ENCODE assay signal across 1 cellular context in the genomic region with DNA sequence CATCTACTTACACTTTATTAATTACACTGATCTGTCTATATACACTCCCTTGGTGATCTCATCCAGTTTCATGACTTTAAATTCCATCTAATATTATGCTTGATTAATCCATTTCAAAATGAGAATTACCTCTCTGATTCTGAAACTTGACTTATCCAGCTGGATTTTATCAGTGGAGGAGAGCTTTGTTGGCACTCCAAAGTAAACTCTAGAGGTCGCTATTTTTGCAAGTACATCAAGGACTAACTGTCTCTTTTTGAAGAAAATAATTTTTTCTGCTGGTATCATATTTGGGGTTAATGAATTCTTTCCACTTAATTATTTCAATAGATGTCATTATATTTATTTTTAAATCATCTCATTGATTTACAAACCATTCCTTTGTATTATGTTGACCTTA.
TF ChIP-seq lines count a peak whose summit lies in the region.

No MANE protein-coding gene starts in this region.

TF ChIP-seq in IMR-90, 13 proteins besides CTCF, POLR2A, EP300 and RAD21 (continued from another document):
- TF ChIP-seq, protein P1, sequence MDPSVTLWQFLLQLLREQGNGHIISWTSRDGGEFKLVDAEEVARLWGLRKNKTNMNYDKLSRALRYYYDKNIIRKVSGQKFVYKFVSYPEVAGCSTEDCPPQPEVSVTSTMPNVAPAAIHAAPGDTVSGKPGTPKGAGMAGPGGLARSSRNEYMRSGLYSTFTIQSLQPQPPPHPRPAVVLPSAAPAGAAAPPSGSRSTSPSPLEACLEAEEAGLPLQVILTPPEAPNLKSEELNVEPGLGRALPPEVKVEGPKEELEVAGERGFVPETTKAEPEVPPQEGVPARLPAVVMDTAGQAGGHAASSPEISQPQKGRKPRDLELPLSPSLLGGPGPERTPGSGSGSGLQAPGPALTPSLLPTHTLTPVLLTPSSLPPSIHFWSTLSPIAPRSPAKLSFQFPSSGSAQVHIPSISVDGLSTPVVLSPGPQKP (IDR thresholded peaks at IDR 0.05; ENCODE audit: borderline replicate concordance, low read depth, low read length), result no peak
- TF ChIP-seq MAFK (IDR thresholded peaks at IDR 0.05; ENCODE audit: low read depth, low read length) (no peak), MAZ (IDR thresholded peaks at IDR 0.05; ENCODE audit: borderline replicate concordance, low read depth, low read length) (no peak), CEBPB (IDR thresholded peaks at IDR 0.05; ENCODE audit: low read depth, low read length) (no peak), FOS (IDR thresholded peaks at IDR 0.05; ENCODE audit: low read depth, low read length) (no peak), RCOR1 (IDR thresholded peaks at IDR 0.05; ENCODE audit: insufficient replicate concordance, low read length) (no peak)
- TF ChIP-seq, protein P2, sequence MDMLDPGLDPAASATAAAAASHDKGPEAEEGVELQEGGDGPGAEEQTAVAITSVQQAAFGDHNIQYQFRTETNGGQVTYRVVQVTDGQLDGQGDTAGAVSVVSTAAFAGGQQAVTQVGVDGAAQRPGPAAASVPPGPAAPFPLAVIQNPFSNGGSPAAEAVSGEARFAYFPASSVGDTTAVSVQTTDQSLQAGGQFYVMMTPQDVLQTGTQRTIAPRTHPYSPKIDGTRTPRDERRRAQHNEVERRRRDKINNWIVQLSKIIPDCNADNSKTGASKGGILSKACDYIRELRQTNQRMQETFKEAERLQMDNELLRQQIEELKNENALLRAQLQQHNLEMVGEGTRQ (IDR thresholded peaks at IDR 0.05; ENCODE audit: low read depth, low read length), result no peak
